ENCODE assay signal across 1 cellular context in the genomic region with DNA sequence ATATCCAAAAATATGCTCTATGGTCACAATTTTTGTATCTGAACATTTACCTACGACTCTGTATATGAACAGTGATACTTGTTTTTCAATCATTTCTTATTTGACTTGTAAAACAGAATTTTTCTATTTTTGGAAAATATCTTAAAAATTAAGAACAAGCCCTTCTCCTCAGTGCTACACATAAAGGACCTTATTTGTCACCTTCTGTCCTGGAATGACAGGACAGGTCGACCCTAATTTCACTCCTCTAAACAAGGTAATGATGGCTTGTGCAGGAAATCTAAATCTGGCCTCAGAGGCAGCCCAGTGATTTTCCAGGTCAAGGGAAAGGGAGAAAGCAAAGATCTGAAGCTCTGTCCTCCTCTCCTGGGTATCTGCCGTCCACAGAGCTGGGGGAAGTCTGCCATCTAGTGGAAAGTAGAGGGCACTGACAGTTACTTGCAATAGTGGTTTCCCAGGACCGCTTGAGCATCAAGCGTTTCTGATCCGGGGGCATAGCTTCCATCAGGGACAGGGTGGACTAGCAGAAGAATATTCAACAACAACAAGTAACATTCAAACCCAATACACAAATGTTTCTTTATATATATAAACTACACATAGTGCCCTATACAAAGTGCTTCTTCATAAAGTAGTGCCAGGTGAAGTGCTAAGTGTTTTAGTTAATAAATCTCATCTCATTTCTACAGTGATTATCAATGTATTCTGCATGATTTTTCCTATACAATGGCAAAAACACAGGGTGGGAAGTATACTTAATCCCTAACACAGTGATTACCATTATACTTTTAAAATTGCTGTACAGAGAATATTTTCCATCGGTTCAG.
TF ChIP-seq lines count a peak whose summit lies in the region.

No MANE protein-coding gene starts in this region.

TF ChIP-seq in K562, 482 proteins besides CTCF, POLR2A, EP300 and RAD21 (continued from another document):
- TF ChIP-seq CBX1 (IDR thresholded peaks at IDR 0.05; ENCODE audit: low read depth) (no peak), KLF6 (CRISPR knock-in tag; IDR thresholded peaks at IDR 0.05; ENCODE audit: borderline replicate concordance) (peak; percentile 27; the same call in 1 of the 2 replicates), CREM (IDR thresholded peaks at IDR 0.05; ENCODE audit: low read depth) (peak; percentile 22; the same call in 1 of the 2 replicates), ARNT (IDR thresholded peaks at IDR 0.05) (no peak), CTBP1 (IDR thresholded peaks at IDR 0.05; ENCODE audit: borderline replicate concordance) (peak; percentile 51; the same call in 1 of the 2 replicates), FOS (IDR thresholded peaks at IDR 0.05; ENCODE audit: extremely low read depth, insufficient read length) (no peak), SMC3 (conservative IDR thresholded peaks at IDR 0.05; ENCODE audit: insufficient read depth, low read depth, low read length) (peak; percentile 97), KLF1 (tag; IDR thresholded peaks at IDR 0.05) (0 out of 2 replicates have a peak, but pooled peaks have one; percentile 23), PHF21A (IDR thresholded peaks at IDR 0.05; ENCODE audit: borderline replicate concordance, low read depth) (peak; percentile 76; the same call in 1 of the 2 replicates), STAG1 (CRISPR knock-in tag; IDR thresholded peaks at IDR 0.05; ENCODE audit: borderline replicate concordance) (peak; percentile 79; the same call in 1 of the 2 replicates)
- TF ChIP-seq, protein P1, sequence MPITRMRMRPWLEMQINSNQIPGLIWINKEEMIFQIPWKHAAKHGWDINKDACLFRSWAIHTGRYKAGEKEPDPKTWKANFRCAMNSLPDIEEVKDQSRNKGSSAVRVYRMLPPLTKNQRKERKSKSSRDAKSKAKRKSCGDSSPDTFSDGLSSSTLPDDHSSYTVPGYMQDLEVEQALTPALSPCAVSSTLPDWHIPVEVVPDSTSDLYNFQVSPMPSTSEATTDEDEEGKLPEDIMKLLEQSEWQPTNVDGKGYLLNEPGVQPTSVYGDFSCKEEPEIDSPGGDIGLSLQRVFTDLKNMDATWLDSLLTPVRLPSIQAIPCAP (CRISPR knock-in tag; IDR thresholded peaks at IDR 0.05; ENCODE audit: borderline replicate concordance), result no peak
- TF ChIP-seq, protein P2, sequence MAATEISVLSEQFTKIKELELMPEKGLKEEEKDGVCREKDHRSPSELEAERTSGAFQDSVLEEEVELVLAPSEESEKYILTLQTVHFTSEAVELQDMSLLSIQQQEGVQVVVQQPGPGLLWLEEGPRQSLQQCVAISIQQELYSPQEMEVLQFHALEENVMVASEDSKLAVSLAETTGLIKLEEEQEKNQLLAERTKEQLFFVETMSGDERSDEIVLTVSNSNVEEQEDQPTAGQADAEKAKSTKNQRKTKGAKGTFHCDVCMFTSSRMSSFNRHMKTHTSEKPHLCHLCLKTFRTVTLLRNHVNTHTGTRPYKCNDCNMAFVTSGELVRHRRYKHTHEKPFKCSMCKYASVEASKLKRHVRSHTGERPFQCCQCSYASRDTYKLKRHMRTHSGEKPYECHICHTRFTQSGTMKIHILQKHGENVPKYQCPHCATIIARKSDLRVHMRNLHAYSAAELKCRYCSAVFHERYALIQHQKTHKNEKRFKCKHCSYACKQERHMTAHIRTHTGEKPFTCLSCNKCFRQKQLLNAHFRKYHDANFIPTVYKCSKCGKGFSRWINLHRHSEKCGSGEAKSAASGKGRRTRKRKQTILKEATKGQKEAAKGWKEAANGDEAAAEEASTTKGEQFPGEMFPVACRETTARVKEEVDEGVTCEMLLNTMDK (IDR thresholded peaks at IDR 0.05; ENCODE audit: borderline replicate concordance, insufficient read depth, low read depth, low read length, poor library complexity, severe bottlenecking), result peak; percentile 23
- TF ChIP-seq, protein P3, sequence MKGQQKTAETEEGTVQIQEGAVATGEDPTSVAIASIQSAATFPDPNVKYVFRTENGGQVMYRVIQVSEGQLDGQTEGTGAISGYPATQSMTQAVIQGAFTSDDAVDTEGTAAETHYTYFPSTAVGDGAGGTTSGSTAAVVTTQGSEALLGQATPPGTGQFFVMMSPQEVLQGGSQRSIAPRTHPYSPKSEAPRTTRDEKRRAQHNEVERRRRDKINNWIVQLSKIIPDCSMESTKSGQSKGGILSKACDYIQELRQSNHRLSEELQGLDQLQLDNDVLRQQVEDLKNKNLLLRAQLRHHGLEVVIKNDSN (CRISPR knock-in tag; IDR thresholded peaks at IDR 0.05), result no peak
- TF ChIP-seq, protein P4, sequence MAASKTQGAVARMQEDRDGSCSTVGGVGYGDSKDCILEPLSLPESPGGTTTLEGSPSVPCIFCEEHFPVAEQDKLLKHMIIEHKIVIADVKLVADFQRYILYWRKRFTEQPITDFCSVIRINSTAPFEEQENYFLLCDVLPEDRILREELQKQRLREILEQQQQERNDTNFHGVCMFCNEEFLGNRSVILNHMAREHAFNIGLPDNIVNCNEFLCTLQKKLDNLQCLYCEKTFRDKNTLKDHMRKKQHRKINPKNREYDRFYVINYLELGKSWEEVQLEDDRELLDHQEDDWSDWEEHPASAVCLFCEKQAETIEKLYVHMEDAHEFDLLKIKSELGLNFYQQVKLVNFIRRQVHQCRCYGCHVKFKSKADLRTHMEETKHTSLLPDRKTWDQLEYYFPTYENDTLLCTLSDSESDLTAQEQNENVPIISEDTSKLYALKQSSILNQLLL (CRISPR knock-in tag; IDR thresholded peaks at IDR 0.05; ENCODE audit: borderline replicate concordance), result no peak
